ENCODE assay signal across 10 cellular contexts in the genomic region with DNA sequence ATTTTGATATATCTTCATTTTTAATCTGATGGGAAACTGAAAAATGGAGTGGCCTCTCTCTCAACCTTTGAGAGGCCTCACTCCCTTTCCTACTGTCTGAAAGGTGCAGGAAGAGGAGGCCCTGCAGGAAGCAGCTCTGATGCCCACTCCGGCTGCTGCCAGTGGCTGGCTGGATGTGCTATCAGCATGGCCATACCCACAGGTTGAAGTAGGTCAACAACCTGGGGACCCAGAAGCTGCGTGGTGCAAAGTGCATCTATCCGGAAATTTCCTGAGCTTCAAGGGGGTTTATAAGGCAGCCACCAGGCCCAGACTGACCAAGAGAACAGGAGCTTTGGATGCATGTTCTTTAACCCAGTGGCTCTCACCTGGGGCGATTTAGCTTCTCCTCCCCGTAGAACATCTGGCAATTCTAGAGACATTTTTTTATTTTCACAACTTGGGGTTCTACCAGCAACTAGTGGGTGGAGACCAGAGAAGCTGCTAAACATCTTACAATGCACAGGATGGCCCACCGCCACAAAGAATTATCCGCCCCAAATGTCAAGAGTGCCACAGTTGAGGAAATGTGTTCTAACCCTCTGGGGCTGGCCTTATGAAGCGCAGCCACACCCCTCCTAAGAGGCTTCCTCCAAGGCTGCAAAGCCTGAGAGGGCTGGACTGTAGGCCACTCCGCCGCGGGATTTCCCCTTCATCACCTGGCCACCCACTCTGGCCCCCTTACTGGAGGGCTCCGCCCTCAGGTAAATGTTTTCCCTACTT. TPM values are rescaled to one million over a fixed set of nuclear protein-coding genes. Genes with fewer than 3 reads are reported as not detected.
DNase-seq lines count a peak whose midpoint lies in the region; ATAC-seq, FAIRE-seq and TF ChIP-seq lines count a peak whose summit lies in the region.
"Had no signal": no experiment of that assay in that cellular context is flagged by ENCODE, and none has a peak within 500 bp of the region (broad histone marks: within the 10 kb centered on the region; RNA-seq: fewer than 3 reads in every experiment).

No MANE protein-coding gene starts in this region.

- POLR2A ChIA-PET in WTC11 (lab: Charles Lee), result no interaction called here

- CTCF ChIA-PET in WTC11 (lab: Charles Lee), result interaction anchor here (1.2 to 5.8 kb wide), 10 partner anchors 13 to 206 kb away, joined by 3 to 87 read pairs (median 6); a partner anchor contains a TSS

- no peaks in the 10 kb centered on the region; the same call in 1 of the 2 replicates for H3K27me3 Mint-ChIP-seq in WTC11 (ENCODE audit: low read depth)

- no peaks in the 10 kb centered on the region for H3K27me3 ChIP-seq in GM06990 (replicated peaks; ENCODE audit: control insufficient read depth, insufficient read depth, low read length)
- H3K27me3 ChIP-seq in effector memory CD4-positive, alpha-beta T cell (replicated peaks; ENCODE audit: control insufficient read depth, insufficient read depth, low read length, poor library complexity, severe bottlenecking), result no peaks in the 10 kb centered on the region

- H3K4me3 ChIP-seq in GM06990 (replicated peaks; ENCODE audit: low read depth, low read length), result no peak overlapping the region
- peak overlapping the region; percentile 44 for H3K4me3 ChIP-seq in effector memory CD4-positive, alpha-beta T cell (ENCODE audit: insufficient read depth, low read depth, low read length, poor library complexity, severe bottlenecking)

- H3K9me3 ChIP-seq in effector memory CD4-positive, alpha-beta T cell (ENCODE audit: control insufficient read depth, low read length), result no peaks in the 10 kb centered on the region

- H3K9me3 Mint-ChIP-seq in WTC11, result peaks cover 9% of the 10 kb centered on the region

- FAIRE-seq in D721Med (lab: Jason Lieb, UNC), result no peak
- FAIRE-seq: astrocyte had no signal

- ATAC-seq in GM19455 (IDR thresholded peaks at IDR 0.05; ENCODE audit: unreplicated experiment) (peak; percentile 44), HG03097 (IDR thresholded peaks at IDR 0.05; ENCODE audit: low FRiP score, unreplicated experiment) (peak; percentile 20), WTC11 (no peak)

- H3K4me3 Mint-ChIP-seq in WTC11, result no peak overlapping the region

- H3K4me1 Mint-ChIP-seq in WTC11, result peaks cover 7% of the 10 kb centered on the region

- no peak overlapping the region for H3K27ac Mint-ChIP-seq in WTC11

- H3K4me1 ChIP-seq in effector memory CD4-positive, alpha-beta T cell (ENCODE audit: control insufficient read depth, insufficient read depth, low read length, poor library complexity, severe bottlenecking), result peaks cover 19% of the 10 kb centered on the region

- no peaks in the 10 kb centered on the region for H3K36me3 Mint-ChIP-seq in WTC11

- H3K27ac ChIP-seq in effector memory CD4-positive, alpha-beta T cell (ENCODE audit: insufficient read depth, low read length, poor library complexity, severe bottlenecking), result peak overlapping the region; percentile 74

- no peaks in the 10 kb centered on the region for H3K36me3 ChIP-seq in GM06990 (ENCODE audit: control insufficient read depth, insufficient read depth, low read length)
- H3K36me3 ChIP-seq in effector memory CD4-positive, alpha-beta T cell (ENCODE audit: control insufficient read depth, insufficient read depth, low read length), result no peaks in the 10 kb centered on the region

- peak; percentile 73 for DNase-seq in GM06990 (ENCODE audit: extremely low read depth, insufficient read length)
- peak in 2 of 3 donors; percentile 34 to 42 for DNase-seq in effector memory CD4-positive, alpha-beta T cell
- DNase-seq in medulla oblongata (ENCODE audit: extremely low spot score), result no peak
- DNase-seq in WTC11 (ENCODE audit: low spot score), result no peak
- no peak for DNase-seq in T-helper 9 cell
- no peak for DNase-seq in D721Med (ENCODE audit: insufficient read length, low spot score)
- DNase-seq: DMS153 had no signal

- no peak for TF ChIP-seq CTCF in GM06990 (IDR thresholded peaks at IDR 0.05; ENCODE audit: insufficient read depth, low read length, poor library complexity, severe bottlenecking)
- TF ChIP-seq CTCF in WTC11 (IDR thresholded peaks at IDR 0.05), result no peak
- no peak for TF ChIP-seq CTCF in D721Med (IDR thresholded peaks at IDR 0.05; ENCODE audit: insufficient read depth, missing control alignments)

TF ChIP-seq in WTC11, 78 proteins besides CTCF, POLR2A, EP300 and RAD21 (continues in another document):
- TF ChIP-seq ZNF317 (CRISPR knock-in tag; IDR thresholded peaks at IDR 0.05; ENCODE audit: borderline replicate concordance, low read depth), result no peak
- TF ChIP-seq TEAD1 (CRISPR knock-in tag; IDR thresholded peaks at IDR 0.05), result no peak
- TF ChIP-seq, protein P1, sequence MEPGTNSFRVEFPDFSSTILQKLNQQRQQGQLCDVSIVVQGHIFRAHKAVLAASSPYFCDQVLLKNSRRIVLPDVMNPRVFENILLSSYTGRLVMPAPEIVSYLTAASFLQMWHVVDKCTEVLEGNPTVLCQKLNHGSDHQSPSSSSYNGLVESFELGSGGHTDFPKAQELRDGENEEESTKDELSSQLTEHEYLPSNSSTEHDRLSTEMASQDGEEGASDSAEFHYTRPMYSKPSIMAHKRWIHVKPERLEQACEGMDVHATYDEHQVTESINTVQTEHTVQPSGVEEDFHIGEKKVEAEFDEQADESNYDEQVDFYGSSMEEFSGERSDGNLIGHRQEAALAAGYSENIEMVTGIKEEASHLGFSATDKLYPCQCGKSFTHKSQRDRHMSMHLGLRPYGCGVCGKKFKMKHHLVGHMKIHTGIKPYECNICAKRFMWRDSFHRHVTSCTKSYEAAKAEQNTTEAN (CRISPR knock-in tag; IDR thresholded peaks at IDR 0.05), result no peak
- TF ChIP-seq, protein P2, sequence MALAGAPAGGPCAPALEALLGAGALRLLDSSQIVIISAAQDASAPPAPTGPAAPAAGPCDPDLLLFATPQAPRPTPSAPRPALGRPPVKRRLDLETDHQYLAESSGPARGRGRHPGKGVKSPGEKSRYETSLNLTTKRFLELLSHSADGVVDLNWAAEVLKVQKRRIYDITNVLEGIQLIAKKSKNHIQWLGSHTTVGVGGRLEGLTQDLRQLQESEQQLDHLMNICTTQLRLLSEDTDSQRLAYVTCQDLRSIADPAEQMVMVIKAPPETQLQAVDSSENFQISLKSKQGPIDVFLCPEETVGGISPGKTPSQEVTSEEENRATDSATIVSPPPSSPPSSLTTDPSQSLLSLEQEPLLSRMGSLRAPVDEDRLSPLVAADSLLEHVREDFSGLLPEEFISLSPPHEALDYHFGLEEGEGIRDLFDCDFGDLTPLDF (CRISPR knock-in tag; IDR thresholded peaks at IDR 0.05), result no peak
- TF ChIP-seq, protein P3, sequence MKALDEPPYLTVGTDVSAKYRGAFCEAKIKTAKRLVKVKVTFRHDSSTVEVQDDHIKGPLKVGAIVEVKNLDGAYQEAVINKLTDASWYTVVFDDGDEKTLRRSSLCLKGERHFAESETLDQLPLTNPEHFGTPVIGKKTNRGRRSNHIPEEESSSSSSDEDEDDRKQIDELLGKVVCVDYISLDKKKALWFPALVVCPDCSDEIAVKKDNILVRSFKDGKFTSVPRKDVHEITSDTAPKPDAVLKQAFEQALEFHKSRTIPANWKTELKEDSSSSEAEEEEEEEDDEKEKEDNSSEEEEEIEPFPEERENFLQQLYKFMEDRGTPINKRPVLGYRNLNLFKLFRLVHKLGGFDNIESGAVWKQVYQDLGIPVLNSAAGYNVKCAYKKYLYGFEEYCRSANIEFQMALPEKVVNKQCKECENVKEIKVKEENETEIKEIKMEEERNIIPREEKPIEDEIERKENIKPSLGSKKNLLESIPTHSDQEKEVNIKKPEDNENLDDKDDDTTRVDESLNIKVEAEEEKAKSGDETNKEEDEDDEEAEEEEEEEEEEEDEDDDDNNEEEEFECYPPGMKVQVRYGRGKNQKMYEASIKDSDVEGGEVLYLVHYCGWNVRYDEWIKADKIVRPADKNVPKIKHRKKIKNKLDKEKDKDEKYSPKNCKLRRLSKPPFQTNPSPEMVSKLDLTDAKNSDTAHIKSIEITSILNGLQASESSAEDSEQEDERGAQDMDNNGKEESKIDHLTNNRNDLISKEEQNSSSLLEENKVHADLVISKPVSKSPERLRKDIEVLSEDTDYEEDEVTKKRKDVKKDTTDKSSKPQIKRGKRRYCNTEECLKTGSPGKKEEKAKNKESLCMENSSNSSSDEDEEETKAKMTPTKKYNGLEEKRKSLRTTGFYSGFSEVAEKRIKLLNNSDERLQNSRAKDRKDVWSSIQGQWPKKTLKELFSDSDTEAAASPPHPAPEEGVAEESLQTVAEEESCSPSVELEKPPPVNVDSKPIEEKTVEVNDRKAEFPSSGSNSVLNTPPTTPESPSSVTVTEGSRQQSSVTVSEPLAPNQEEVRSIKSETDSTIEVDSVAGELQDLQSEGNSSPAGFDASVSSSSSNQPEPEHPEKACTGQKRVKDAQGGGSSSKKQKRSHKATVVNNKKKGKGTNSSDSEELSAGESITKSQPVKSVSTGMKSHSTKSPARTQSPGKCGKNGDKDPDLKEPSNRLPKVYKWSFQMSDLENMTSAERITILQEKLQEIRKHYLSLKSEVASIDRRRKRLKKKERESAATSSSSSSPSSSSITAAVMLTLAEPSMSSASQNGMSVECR (CRISPR knock-in tag; IDR thresholded peaks at IDR 0.05; ENCODE audit: borderline replicate concordance), result no peak
- no peak for TF ChIP-seq ZNF121 (CRISPR knock-in tag; IDR thresholded peaks at IDR 0.05)
- no peak for TF ChIP-seq ZNF416 (CRISPR knock-in tag; IDR thresholded peaks at IDR 0.05)
- no peak for TF ChIP-seq ETV6 (CRISPR knock-in tag; IDR thresholded peaks at IDR 0.05)
- TF ChIP-seq JAZF1 (CRISPR knock-in tag; IDR thresholded peaks at IDR 0.05), result no peak
- TF ChIP-seq, protein P4, sequence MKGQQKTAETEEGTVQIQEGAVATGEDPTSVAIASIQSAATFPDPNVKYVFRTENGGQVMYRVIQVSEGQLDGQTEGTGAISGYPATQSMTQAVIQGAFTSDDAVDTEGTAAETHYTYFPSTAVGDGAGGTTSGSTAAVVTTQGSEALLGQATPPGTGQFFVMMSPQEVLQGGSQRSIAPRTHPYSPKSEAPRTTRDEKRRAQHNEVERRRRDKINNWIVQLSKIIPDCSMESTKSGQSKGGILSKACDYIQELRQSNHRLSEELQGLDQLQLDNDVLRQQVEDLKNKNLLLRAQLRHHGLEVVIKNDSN (CRISPR knock-in tag; IDR thresholded peaks at IDR 0.05), result no peak
- no peak for TF ChIP-seq IRF2 (CRISPR knock-in tag; IDR thresholded peaks at IDR 0.05; ENCODE audit: borderline replicate concordance, low read depth)

RNA-seq across cellular contexts. Expression of a gene that starts 8.2 kb away (rescaled TPM):
- 0.73 TPM in 1 of 3 replicates, not detected in the others for total RNA-seq in WTC11 (2021)
- total RNA-seq: astrocyte had no signal

Comparison
In these comparisons a context has a peak if more than half of its experiments do, and no peak if none do; other contexts are left out.
1. DNase-seq: peak in GM06990 (single experiment) and effector memory CD4-positive, alpha-beta T cell (2 of 3); none in medulla oblongata (single experiment), WTC11 (single experiment), T-helper 9 cell (single experiment) and D721Med (single experiment).